In the genomic region with DNA sequence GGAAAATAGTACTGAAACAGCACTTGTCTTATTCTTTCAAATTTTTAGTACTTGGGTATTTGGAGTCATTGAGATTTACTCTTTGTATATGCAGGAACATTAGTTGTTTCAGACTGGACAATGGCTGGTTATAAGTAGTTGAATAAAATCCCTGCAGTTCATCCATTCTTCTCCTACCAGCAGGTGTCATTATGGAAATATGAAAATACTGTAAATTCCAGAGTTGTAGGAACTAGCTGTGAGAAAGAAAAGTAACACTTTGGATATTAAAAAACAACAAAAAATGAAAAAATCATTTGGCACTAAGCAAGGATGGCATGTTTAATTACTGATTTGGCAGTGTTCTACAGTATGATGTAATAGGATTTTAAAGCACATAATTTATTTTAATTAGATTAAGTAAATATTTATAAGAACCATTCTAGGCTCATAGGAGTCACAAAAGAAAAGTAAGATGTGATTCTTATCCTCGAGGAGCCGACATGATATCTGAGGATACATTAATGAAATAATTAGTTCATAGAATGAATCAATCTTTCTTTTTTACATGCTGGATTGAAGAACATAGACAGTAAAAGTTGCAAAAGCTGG, we compare ENCODE assay signal across 11 cellular contexts.
DNase-seq lines count a peak whose midpoint lies in the region; ATAC-seq and TF ChIP-seq lines count a peak whose summit lies in the region.
"Had no signal": no experiment of that assay in that cellular context is flagged by ENCODE, and none has a peak within 500 bp of the region (broad histone marks: within the 10 kb centered on the region; RNA-seq: fewer than 3 reads in every experiment).

No MANE protein-coding gene starts in this region.

- H3K4me3 ChIP-seq in RWPE2 (ENCODE audit: severe bottlenecking) (no peak overlapping the region), thoracic aorta (no peak overlapping the region)

- H3K9me3 ChIP-seq in RWPE2 (ENCODE audit: severe bottlenecking) (no peaks in the 10 kb centered on the region), thoracic aorta (no peaks in the 10 kb centered on the region)

- no peaks in the 10 kb centered on the region for H3K4me1 ChIP-seq in RWPE2 (ENCODE audit: insufficient read depth, poor library complexity, severe bottlenecking)
- H3K4me1 ChIP-seq in thoracic aorta (ENCODE audit: control insufficient read depth in 1 of 2, low read depth in 2 of 2): no peaks in the 10 kb centered on the region

- H3K27me3 ChIP-seq in RWPE2 (ENCODE audit: insufficient read depth, poor library complexity, severe bottlenecking): no peaks in the 10 kb centered on the region
- H3K27me3 ChIP-seq in thoracic aorta (replicated peaks; ENCODE audit: insufficient read depth): no peaks in the 10 kb centered on the region

- H3K36me3 ChIP-seq in RWPE2 (ENCODE audit: low read depth) (no peaks in the 10 kb centered on the region), thoracic aorta (no peaks in the 10 kb centered on the region)

- TF ChIP-seq CTCF in RWPE2 (IDR thresholded peaks at IDR 0.05; ENCODE audit: poor library complexity, severe bottlenecking): peak; percentile 50
- TF ChIP-seq CTCF in thoracic aorta (IDR thresholded peaks at IDR 0.05): peak; percentile 36

- ATAC-seq in RWPE2 (ENCODE audit: low read depth) (no peak), thoracic aorta (ENCODE audit: insufficient number of reproducible peaks, low FRiP score, low read depth) (no peak), GM18519 (IDR thresholded peaks at IDR 0.05; ENCODE audit: low FRiP score, unreplicated experiment) (no peak)

- H3K27ac ChIP-seq in RWPE2 (ENCODE audit: poor library complexity, severe bottlenecking): no peak overlapping the region
- H3K27ac ChIP-seq in thoracic aorta: no peak overlapping the region

- DNase-seq in NCI-H1105 treated with DMSO at 0.1 percent for 48 hours (lab: John Stamatoyannopoulos, UW) (peak; percentile 32), NCI-H1105 (lab: John Stamatoyannopoulos, UW) (no peak), RWPE2 (ENCODE audit: low spot score) (no peak), fibroblast of the conjunctiva (ENCODE audit: low read depth) (peak; percentile 2), thoracic aorta (ENCODE audit: low spot score) (no peak), kidney glomerular epithelial cell (lab: John Stamatoyannopoulos, UW) (no peak), NCI-H345 (lab: John Stamatoyannopoulos, UW) (no peak)
- DNase-seq: activated CD4-positive, CD25-positive, alpha-beta regulatory T cell; left cardiac atrium; retina had no signal

Comparison
In these comparisons a context has a peak if more than half of its experiments do, and no peak if none do; other contexts are left out.
1. DNase-seq: peak in NCI-H1105 treated with DMSO at 0.1 percent for 48 hours (single experiment) and fibroblast of the conjunctiva (single experiment); none in NCI-H1105 (single experiment), RWPE2 (single experiment), thoracic aorta (single experiment), kidney glomerular epithelial cell (single experiment) and NCI-H345 (single experiment).